Comparison of ENCODE assay signal across 8 cellular contexts in genomic region chr14:105032421-105033036, GRCh38. TPM values are rescaled to one million over a fixed set of nuclear protein-coding genes. Genes with fewer than 3 reads are reported as not detected.
DNase-seq lines count a peak whose midpoint lies in the region; ATAC-seq, FAIRE-seq and TF ChIP-seq lines count a peak whose summit lies in the region.
"Not testable (repeated sequence)": the region's sequence is repeated elsewhere in the genome, so short reads cannot be mapped to it uniquely, and the experiment has no call there.

No MANE protein-coding gene starts in this region.

- not testable (repeated sequence) for H3K36me3 Mint-ChIP-seq in CD14-positive monocyte; astrocyte (ENCODE audit: low read depth, unreplicated experiment); endothelial cell (ENCODE audit: low read depth, unreplicated experiment); natural killer cell

- H3K27me3 ChIP-seq in HUES48 (ENCODE audit: control insufficient read depth, insufficient read depth, low read length): peaks cover 37% of the 10 kb centered on the region
- not testable (repeated sequence) for H3K27me3 ChIP-seq in astrocyte (ENCODE audit: insufficient read depth, low read length); stomach
- H3K27me3 ChIP-seq in iPS-20b (ENCODE audit: insufficient read depth, low read length): peaks cover 38% of the 10 kb centered on the region

- peak overlapping the region; percentile 77 to 95 for H3K4me3 Mint-ChIP-seq in CD14-positive monocyte
- peak overlapping the region; percentile 80 for H3K4me3 Mint-ChIP-seq in astrocyte (ENCODE audit: unreplicated experiment)
- H3K4me3 Mint-ChIP-seq in endothelial cell (ENCODE audit: unreplicated experiment): peak overlapping the region; percentile 91
- peak overlapping the region; percentile 100 for H3K4me3 Mint-ChIP-seq in natural killer cell

- H3K4me2 ChIP-seq in astrocyte (ENCODE audit: low read length): peak overlapping the region; percentile 97

- H3K9me3 ChIP-seq in HUES48 (ENCODE audit: control insufficient read depth, insufficient read depth, low read length); astrocyte (ENCODE audit: insufficient read depth, low read depth, low read length); iPS-20b (ENCODE audit: insufficient read depth, low read depth, low read length); stomach: not testable (repeated sequence)

- peaks cover 24% of the 10 kb centered on the region for H3K4me1 Mint-ChIP-seq in CD14-positive monocyte
- H3K4me1 Mint-ChIP-seq in astrocyte (ENCODE audit: low read depth, unreplicated experiment): peaks cover 12% of the 10 kb centered on the region
- H3K4me1 Mint-ChIP-seq in endothelial cell (ENCODE audit: unreplicated experiment): peaks cover 19% of the 10 kb centered on the region
- peaks cover 21 to 23% of the 10 kb centered on the region in 2 donors for H3K4me1 Mint-ChIP-seq in natural killer cell

- not testable (repeated sequence) for TF ChIP-seq CTCF in CD14-positive monocyte (IDR thresholded peaks at IDR 0.05); astrocyte (IDR thresholded peaks at IDR 0.05; ENCODE audit: insufficient read depth, low read depth, low read length); endothelial cell (IDR thresholded peaks at IDR 0.05; ENCODE audit: unreplicated experiment); natural killer cell (IDR thresholded peaks at IDR 0.05); stomach (IDR thresholded peaks at IDR 0.05)

- ATAC-seq in natural killer cell: peak in 2 of 3 donors; percentile 44 to 57

- H3K79me2 ChIP-seq in astrocyte (ENCODE audit: insufficient read depth, low read length): peaks cover 33% of the 10 kb centered on the region

- TF ChIP-seq POLR2A in stomach (IDR thresholded peaks at IDR 0.05): not testable (repeated sequence)

- 79 to 87% (median 84%) methylated on average over 8 of the region's 8 CpGs for WGBS in stomach, 5 donors

- H3K27ac Mint-ChIP-seq in CD14-positive monocyte (peak overlapping the region in 6 of 7 donors; percentile 11 to 96 (median 94)), astrocyte (ENCODE audit: unreplicated experiment) (peak overlapping the region; percentile 67), endothelial cell (ENCODE audit: unreplicated experiment) (peak overlapping the region; percentile 90), natural killer cell (peak overlapping the region; percentile 97)

- H3K9me3 Mint-ChIP-seq in CD14-positive monocyte; astrocyte (ENCODE audit: unreplicated experiment); endothelial cell (ENCODE audit: unreplicated experiment); natural killer cell: not testable (repeated sequence)

- H3K27me3 Mint-ChIP-seq in CD14-positive monocyte (ENCODE audit: low read depth in 3 of 3); astrocyte (ENCODE audit: low read depth, unreplicated experiment); endothelial cell (ENCODE audit: unreplicated experiment); natural killer cell (ENCODE audit: low read depth in 2 of 2): not testable (repeated sequence)

- H3K4me1 ChIP-seq in HUES48 (ENCODE audit: control insufficient read depth, insufficient read depth, low read length); iPS-20b (ENCODE audit: insufficient read depth, low read length): not testable (repeated sequence)
- H3K4me1 ChIP-seq in astrocyte (ENCODE audit: insufficient read depth, low read length): peaks cover 18% of the 10 kb centered on the region
- H3K4me1 ChIP-seq in stomach: peaks cover 0 to 16% (median 2%) of the 10 kb centered on the region in 4 donors

- H3K36me3 ChIP-seq in HUES48 (ENCODE audit: control insufficient read depth, insufficient read depth, low read length); astrocyte (ENCODE audit: insufficient read depth, low read length); iPS-20b (ENCODE audit: insufficient read depth, low read depth, low read length); stomach: not testable (repeated sequence)

- TF ChIP-seq EP300 in stomach (IDR thresholded peaks at IDR 0.05): not testable (repeated sequence)

- intact Hi-C loops in CD14-positive monocyte (cut with micrococcal nuclease); natural killer cell (cut with micrococcal nuclease); stomach (cut with DNase I; ENCODE audit: low total_unique reads): not testable (repeated sequence)

- H3K9ac ChIP-seq in HUES48 (ENCODE audit: low read depth, low read length); iPS-20b (ENCODE audit: low read depth, low read length): not testable (repeated sequence)
- peak overlapping the region; percentile 86 for H3K9ac ChIP-seq in astrocyte (ENCODE audit: low read length)

- peak overlapping the region; percentile 65 for H3K4me3 ChIP-seq in HUES48 (ENCODE audit: low read depth, low read length)
- peak overlapping the region; percentile 69 for H3K4me3 ChIP-seq in astrocyte (ENCODE audit: insufficient read depth, low read depth, low read length)
- H3K4me3 ChIP-seq in iPS-20b (ENCODE audit: low read length): peak overlapping the region; percentile 65; the same call in 1 of the 2 replicates
- peak overlapping the region; percentile 25 to 43 (median 41) for H3K4me3 ChIP-seq in stomach

- not testable (repeated sequence) for H4K20me1 ChIP-seq in astrocyte (ENCODE audit: insufficient read depth, low read length)

- DNase-seq in CD14-positive monocyte (ENCODE audit: low spot score); endothelial cell (ENCODE audit: low spot score); natural killer cell; stomach: not testable (repeated sequence)
- peak; percentile 35 for DNase-seq in T1000 (lab: John Stamatoyannopoulos, UW)
- peak; percentile 96 for DNase-seq in astrocyte (ENCODE audit: low read depth)

- H2AFZ ChIP-seq in astrocyte (ENCODE audit: low read depth, low read length): not testable (repeated sequence)

- not testable (repeated sequence) for FAIRE-seq in astrocyte (lab: Jason Lieb, UNC)

- H3K27ac ChIP-seq in HUES48 (ENCODE audit: low read depth, low read length) (peak overlapping the region; percentile 20), astrocyte (ENCODE audit: low read depth, low read length) (peak overlapping the region; percentile 82), stomach (peak overlapping the region in 4 of 5 donors; percentile 20 to 75 (median 65))
- H3K27ac ChIP-seq in iPS-20b (ENCODE audit: low read length): not testable (repeated sequence)

RNA-seq across cellular contexts. Expression of gene CDCA4, which starts 11.6 kb away (rescaled TPM):
- polyA plus RNA-seq in CD14-positive monocyte (10 to 100 TPM in 1 of 2 donors, 1 to 10 TPM in 1; 8.6 to 12.0 TPM), stomach (1 to 10 TPM; 4.7 to 9.4 (median 8.0) TPM)
- total RNA-seq in astrocyte (8.7 and 11.3 TPM in 2 replicates), endothelial cell (ENCODE audit: unreplicated experiment) (40.1 TPM), natural killer cell (10 to 100 TPM; 10.3 to 20.7 (median 16.6) TPM), stomach (10 to 100 TPM in 2 of 5 donors, 1 to 10 TPM in 3; 2.9 to 12.3 (median 4.5) TPM)

RNA-seq across cellular contexts. Expression of gene GPR132, which starts 32.7 kb away (rescaled TPM):
- 10 to 100 TPM in 1 of 2 donors, 1 to 10 TPM in 1; 6.3 to 13.0 TPM for polyA plus RNA-seq in CD14-positive monocyte
- 1.7 and 2.2 TPM in 2 replicates for total RNA-seq in astrocyte
- total RNA-seq in endothelial cell (ENCODE audit: unreplicated experiment): not detected
- total RNA-seq in natural killer cell: 10 to 100 TPM; 18.2 to 30.3 (median 26.7) TPM
- total RNA-seq in stomach: 10 to 100 TPM in 1 of 5 donors, 1 to 10 TPM in 3, under 1 TPM in 1; under 0.01 to 11.1 (median 1.7) TPM
- polyA plus RNA-seq in stomach: under 1 TPM; 0.38 to 0.81 (median 0.76) TPM

RNA-seq across cellular contexts. Expression of gene CLBA1, which starts 46.9 kb away (rescaled TPM):
- polyA plus RNA-seq in CD14-positive monocyte (under 1 TPM; 0.62 to 0.76 TPM), stomach (10 to 100 TPM in 1 of 3 donors, 1 to 10 TPM in 2; 3.7 to 13.9 (median 4.2) TPM)
- total RNA-seq in astrocyte (6.3 and 7.2 TPM in 2 replicates), endothelial cell (ENCODE audit: unreplicated experiment) (13.5 TPM), natural killer cell (1 to 10 TPM; 1.2 to 1.8 (median 1.3) TPM), stomach (1 to 10 TPM in 4 of 5 donors, not detected in 1; 3.5 to 8.7 (median 6.7) TPM)

RNA-seq across cellular contexts. Expression of gene AHNAK2, which starts 54.4 kb away (rescaled TPM):
- under 1 TPM in 1 of 2 donors, not detected in 1; 0.01 TPM for polyA plus RNA-seq in CD14-positive monocyte
- total RNA-seq in astrocyte: 34.3 and 44.7 TPM in 2 replicates
- total RNA-seq in endothelial cell (ENCODE audit: unreplicated experiment): 26.9 TPM
- total RNA-seq in natural killer cell: under 1 TPM in 1 of 3 donors, not detected in 2; 0.05 TPM
- 100 to 1,000 TPM in 1 of 5 donors, 10 to 100 TPM in 4; 11.0 to 117 (median 15.1) TPM for total RNA-seq in stomach
- 10 to 100 TPM in 1 of 3 donors, 1 to 10 TPM in 2; 1.5 to 46.3 (median 2.1) TPM for polyA plus RNA-seq in stomach
